In the genomic region with DNA sequence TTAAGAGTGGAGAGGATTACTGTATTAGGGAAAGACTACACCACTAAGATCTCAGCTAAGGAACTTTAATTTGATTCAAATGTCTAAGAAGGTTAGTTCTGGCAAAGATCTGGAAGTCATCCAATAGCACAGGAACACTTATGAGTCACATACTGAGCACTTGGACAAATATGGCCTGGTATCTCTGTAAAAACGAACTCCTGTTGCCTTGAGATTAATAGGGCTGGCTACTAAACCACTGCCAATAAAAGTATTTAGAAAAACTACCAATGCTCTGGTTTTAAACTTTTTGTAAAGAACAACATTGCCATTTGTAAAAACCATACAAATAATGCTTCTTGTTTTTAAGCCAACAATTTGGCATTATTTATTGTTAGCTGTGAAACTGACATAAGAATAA, we compare ENCODE assay signal across 13 cellular contexts.
DNase-seq lines count a peak whose midpoint lies in the region; ATAC-seq and TF ChIP-seq lines count a peak whose summit lies in the region.
"Had no signal": no experiment of that assay in that cellular context is flagged by ENCODE, and none has a peak within 500 bp of the region (broad histone marks: within the 10 kb centered on the region; RNA-seq: fewer than 3 reads in every experiment).

No MANE protein-coding gene starts in this region.

- H3K36me3 ChIP-seq in left lung = peaks cover 0 to 86% of the 10 kb centered on the region in 2 donors

- no peaks in the 10 kb centered on the region for H3K9me3 ChIP-seq in left lung
- H3K9me3 ChIP-seq: BE2C, neutrophil had no signal

- H3K27me3 ChIP-seq in left lung = no peaks in the 10 kb centered on the region
- H3K27me3 ChIP-seq: BE2C, neutrophil had no signal

- H3K4me1 ChIP-seq in left lung = peaks cover 13 to 18% of the 10 kb centered on the region in 2 donors

- intact Hi-C loops in Right ventricle myocardium inferior (cut with DNase I) = loop anchor here (10.0 kb wide), 1 partner anchor 269 kb away; no protein-coding TSS in a partner anchor
- intact Hi-C loops in cardiac septum (cut with DNase I) = no loop called here
- intact Hi-C loops in left lung (cut with DNase I) = no loop called here

- TF ChIP-seq CTCF in chondrocyte (IDR thresholded peaks at IDR 0.05) (no peak), left lung (IDR thresholded peaks at IDR 0.05) (no peak)

- no peaks in the 10 kb centered on the region for H3K9me3 Mint-ChIP-seq in chondrocyte (ENCODE audit: low read depth)
- H3K9me3 Mint-ChIP-seq: IgD-negative memory B cell; T-helper 1 cell treated with Interleukin-12 subunit alpha and Interleukin-12 subunit beta and Interleukin-4 antibody, amounts not matched to agents 30 μg/mL and 1 μg/mL, for 36 hours had no signal

- peak overlapping the region in 1 of 2 donors; percentile 41 for H3K27ac ChIP-seq in left lung
- H3K27ac ChIP-seq: neutrophil had no signal

- peaks cover 81% of the 10 kb centered on the region for H3K4me1 Mint-ChIP-seq in chondrocyte (ENCODE audit: low read depth)

- H3K4me3 Mint-ChIP-seq in chondrocyte (ENCODE audit: unreplicated experiment) = no peak overlapping the region
- H3K4me3 Mint-ChIP-seq: IgD-negative memory B cell; T-helper 1 cell treated with Interleukin-12 subunit alpha and Interleukin-12 subunit beta and Interleukin-4 antibody, amounts not matched to agents 30 μg/mL and 1 μg/mL, for 36 hours had no signal

- H3K27ac Mint-ChIP-seq in chondrocyte (ENCODE audit: unreplicated experiment) = peak overlapping the region; percentile 75
- H3K27ac Mint-ChIP-seq: IgD-negative memory B cell; T-helper 1 cell treated with Interleukin-12 subunit alpha and Interleukin-12 subunit beta and Interleukin-4 antibody, amounts not matched to agents 30 μg/mL and 1 μg/mL, for 36 hours had no signal

- no peak for DNase-seq in Right ventricle myocardium inferior (ENCODE audit: missing footprints)
- no peak for DNase-seq in cardiac septum (ENCODE audit: low spot score)
- DNase-seq in chondrocyte (ENCODE audit: low spot score) = no peak
- no peak for DNase-seq in left lung
- no peak for DNase-seq in SW480 (ENCODE audit: low spot score)
- no peak for DNase-seq in NK-92 treated with Interleukin-12 subunit alpha and Interleukin-12 subunit beta, amount 100 ng/mL, for 24 hours (lab: John Stamatoyannopoulos, UW)
- DNase-seq in activated CD4-positive, alpha-beta T cell treated with anti-CD3 and anti-CD28 coated beads for 4 hours = no peak
- no peak for DNase-seq in Ammon's horn (ENCODE audit: low spot score)
- DNase-seq: amygdala, BE2C had no signal

- peak; percentile 87 for ATAC-seq in Right ventricle myocardium inferior
- peak; percentile 91 for ATAC-seq in left lung

- H3K27me3 Mint-ChIP-seq in chondrocyte (ENCODE audit: low read depth) = no peaks in the 10 kb centered on the region
- H3K27me3 Mint-ChIP-seq: IgD-negative memory B cell had no signal

- peaks cover 35% of the 10 kb centered on the region for H3K36me3 Mint-ChIP-seq in chondrocyte (ENCODE audit: low read depth)

- no peak overlapping the region for H3K4me3 ChIP-seq in left lung
